ENCODE assay signal across 24 cellular contexts in genomic region chr9:123196124-123196523, GRCh38.
A peak's percentile ranks its signal among the peaks of the same experiment; 100 is the strongest.
DNase-seq lines count a peak whose midpoint lies in the region; ATAC-seq, FAIRE-seq and TF ChIP-seq lines count a peak whose summit lies in the region.
"Had no signal": no experiment of that assay in that cellular context is flagged by ENCODE, and none has a peak within 500 bp of the region (broad histone marks: within the 10 kb centered on the region; RNA-seq: fewer than 3 reads in every experiment).

No MANE protein-coding gene starts in this region.

- no peak overlapping the region for H3K27ac ChIP-seq in liver (ENCODE audit: low read depth in 1 of 2, low read length in 2 of 2)
- H3K27ac ChIP-seq in HepG2 (ENCODE audit: extremely low read length, insufficient read depth, low read length), result no peak overlapping the region
- H3K27ac ChIP-seq: 22Rv1; A549; BLaER1 treated with 17β-estradiol and CSF1 and Interleukin-3, amounts not matched to agents 10 nM and 100 nM; C4-2B had no signal

- H4K20me1 ChIP-seq in HepG2 (ENCODE audit: insufficient read depth, low read length), result no peaks in the 10 kb centered on the region

- TF ChIP-seq POLR2A in HepG2 (IDR thresholded peaks at IDR 0.05; ENCODE audit: insufficient read depth in 1 of 2, low read depth in 2 of 2, low read length in 2 of 2) (no peak), H54 (IDR thresholded peaks at IDR 0.05; ENCODE audit: low read depth, low read length) (no peak)

- no peaks in the 10 kb centered on the region for H3K27me3 ChIP-seq in liver (ENCODE audit: control insufficient read depth in 4 of 4, insufficient read depth in 4 of 4, low read length in 3 of 4)
- H3K27me3 ChIP-seq in HepG2 (ENCODE audit: control insufficient read depth in 1 of 2, insufficient read depth in 2 of 2, low read length in 2 of 2), result no peaks in the 10 kb centered on the region
- H3K27me3 ChIP-seq: BLaER1 treated with 17β-estradiol and CSF1 and Interleukin-3, amounts not matched to agents 10 nM and 100 nM had no signal

- WGBS in liver, result 95% methylated on average over 1 of the region's 1 CpG
- 100% methylated on average over 1 of the region's 1 CpG for WGBS in HepG2 (ENCODE audit: low lambda C conversion rate)

- no peak for TF ChIP-seq EP300 in HepG2 (IDR thresholded peaks at IDR 0.05; ENCODE audit: low read depth in 2 of 2, low read length in 2 of 2)
- TF ChIP-seq EP300 in HepG2 (CRISPR knock-in tag; IDR thresholded peaks at IDR 0.05; ENCODE audit: borderline replicate concordance), result no peak

- DNase-seq in HepG2 (ENCODE audit: low spot score), result no peak
- no peak for DNase-seq in H54 (ENCODE audit: insufficient read length, low spot score)
- no peak for DNase-seq in left lobe of liver (ENCODE audit: low spot score)
- DNase-seq: AML-193; Caco-2; Calu3; CD4-positive, alpha-beta T cell; CD8-positive, alpha-beta T cell; DMS79 treated with DMSO at 0.1 percent for 48 hours; EL; GDM1 had no signal

- no peak overlapping the region for H3K4me3 ChIP-seq in liver (ENCODE audit: low read depth in 1 of 3, low read length in 3 of 3)
- no peak overlapping the region for H3K4me3 ChIP-seq in HepG2 (replicated peaks in 1 of 3; ENCODE audit: insufficient read depth in 1 of 3, low read depth in 2 of 3, low read length in 3 of 3)
- H3K4me3 ChIP-seq: A549; BLaER1 treated with 17β-estradiol and CSF1 and Interleukin-3, amounts not matched to agents 10 nM and 100 nM; GM12878 had no signal

- no peak for TF ChIP-seq RAD21 in liver (IDR thresholded peaks at IDR 0.05)
- TF ChIP-seq RAD21 in HepG2 (CRISPR knock-in tag; IDR thresholded peaks at IDR 0.05), result no peak

- in situ Hi-C loops in HepG2 (cut with HindIII; ENCODE audit: extremely low pct_ligation_motif_present, low pct_unique_long_range_greater_than_20kb), result no loop called here

- no peak overlapping the region for H3K4me2 ChIP-seq in HepG2 (ENCODE audit: low read depth, low read length)
- H3K4me2 ChIP-seq: A549; BLaER1 treated with 17β-estradiol and CSF1 and Interleukin-3, amounts not matched to agents 10 nM and 100 nM had no signal

- intact Hi-C loops in HepG2 (cut with micrococcal nuclease; ENCODE audit: unreplicated experiment), result no loop called here

- H3K79me2 ChIP-seq in HepG2 (ENCODE audit: insufficient read depth, low read length), result no peaks in the 10 kb centered on the region

- H3K9ac ChIP-seq in liver (ENCODE audit: low read depth in 1 of 2, low read length in 2 of 2) (no peak overlapping the region), HepG2 (ENCODE audit: insufficient read depth, low read depth, low read length) (no peak overlapping the region)
- H3K9ac ChIP-seq: BLaER1 treated with 17β-estradiol and CSF1 and Interleukin-3, amounts not matched to agents 10 nM and 100 nM had no signal

- no peaks in the 10 kb centered on the region for H3K9me3 ChIP-seq in liver (ENCODE audit: control insufficient read depth in 4 of 4, low read length in 3 of 4)
- H3K9me3 ChIP-seq in HepG2 (ENCODE audit: low read length), result no peaks in the 10 kb centered on the region
- H3K9me3 ChIP-seq: A549, Caco-2 had no signal

- H2AFZ ChIP-seq in HepG2 (ENCODE audit: low read length), result no peak overlapping the region

- no peak for FAIRE-seq in HepG2 (lab: Jason Lieb, UNC)
- peak; percentile 60 for FAIRE-seq in H54 (lab: Jason Lieb, UNC)
- FAIRE-seq: A549, D721Med, GM12878, GM12892, GM18507, GM19239 had no signal

- TF ChIP-seq CTCF in liver (IDR thresholded peaks at IDR 0.05; ENCODE audit: low read depth, low read length, missing input control), result no peak
- no peak for TF ChIP-seq CTCF in HepG2 (CRISPR knock-in tag; IDR thresholded peaks at IDR 0.05)

- H3K36me3 ChIP-seq in liver (ENCODE audit: control insufficient read depth in 4 of 4, insufficient read depth in 3 of 4, low read depth in 1 of 4, low read length in 3 of 4) (no peaks in the 10 kb centered on the region), HepG2 (replicated peaks in 1 of 2; ENCODE audit: control insufficient read depth in 1 of 2, insufficient read depth in 2 of 2, low read length in 2 of 2) (no peaks in the 10 kb centered on the region)

- ATAC-seq in HepG2 (no peak), left lobe of liver (peak; percentile 79), GM18868 (IDR thresholded peaks at IDR 0.05; ENCODE audit: unreplicated experiment) (no peak), GM21447 (IDR thresholded peaks at IDR 0.05; ENCODE audit: unreplicated experiment) (no peak), HG02884 (IDR thresholded peaks at IDR 0.05; ENCODE audit: unreplicated experiment) (no peak)
- ATAC-seq: A549; CD8-positive, alpha-beta T cell; GM12878 had no signal

- POLR2A ChIA-PET in HepG2 (lab: Yijun Ruan, JAX), result no interaction called here

- CTCF ChIA-PET in HepG2 (lab: Yijun Ruan, JAX; ENCODE audit: low intra/inter-chr PET ratio, low total read pairs), result no interaction called here

- peaks cover 0 to 2% (median 0%) of the 10 kb centered on the region in 4 donors for H3K4me1 ChIP-seq in liver (ENCODE audit: control insufficient read depth in 4 of 4, insufficient read depth in 4 of 4, low read length in 3 of 4)
- H3K4me1 ChIP-seq in HepG2 (ENCODE audit: insufficient read depth, low read length), result no peaks in the 10 kb centered on the region
- H3K4me1 ChIP-seq: A549; BLaER1 treated with 17β-estradiol and CSF1 and Interleukin-3, amounts not matched to agents 10 nM and 100 nM; Caco-2 had no signal

- no TSS peak for BruUV-seq in HepG2 (replicated peaks; lab: Mats Ljungman, UMichigan)

TF ChIP-seq in liver, 16 proteins besides CTCF, POLR2A, EP300 and RAD21:
- peak; percentile 35 for TF ChIP-seq YY1 (IDR thresholded peaks at IDR 0.05)
- TF ChIP-seq HNF4G (IDR thresholded peaks at IDR 0.05), result peak; percentile 38
- no peak for TF ChIP-seq FOXA2 (IDR thresholded peaks at IDR 0.05)
- TF ChIP-seq SP1 (IDR thresholded peaks at IDR 0.05), result peak; percentile 10
- TF ChIP-seq HNF4A (conservative IDR thresholded peaks at IDR 0.05), result peak; percentile 69 to 84

TF ChIP-seq in HepG2, 621 proteins besides CTCF, POLR2A, EP300 and RAD21:
- TF ChIP-seq NFE2L2 (IDR thresholded peaks at IDR 0.05; ENCODE audit: low read length) (no peak), ZNF616 (CRISPR knock-in tag; IDR thresholded peaks at IDR 0.05; ENCODE audit: low read depth) (no peak), ZKSCAN1 (IDR thresholded peaks at IDR 0.05; ENCODE audit: low read length) (no peak), MTA1 (CRISPR knock-in tag; IDR thresholded peaks at IDR 0.05; ENCODE audit: borderline replicate concordance) (no peak), SALL2 (CRISPR knock-in tag; IDR thresholded peaks at IDR 0.05) (no peak), ATRX (CRISPR knock-in tag; IDR thresholded peaks at IDR 0.05; ENCODE audit: borderline replicate concordance) (no peak), ATF1 (CRISPR knock-in tag; IDR thresholded peaks at IDR 0.05) (no peak), SIN3A (IDR thresholded peaks at IDR 0.05; ENCODE audit: borderline replicate concordance, low read depth, low read length) (no peak), ADNP (CRISPR knock-in tag; IDR thresholded peaks at IDR 0.05) (no peak), ZNF282 (IDR thresholded peaks at IDR 0.05; ENCODE audit: partially characterized antibody) (no peak), IRF1 (CRISPR knock-in tag; IDR thresholded peaks at IDR 0.05; ENCODE audit: low read depth) (no peak), FOXC1 (CRISPR knock-in tag; IDR thresholded peaks at IDR 0.05; ENCODE audit: borderline replicate concordance) (no peak)
